ENCODE assay signal across 16 cellular contexts in genomic region chr15:98000249-98001203, GRCh38. TPM values are rescaled to one million over a fixed set of nuclear protein-coding genes. Genes with fewer than 3 reads are reported as not detected.
A peak's percentile ranks its signal among the peaks of the same experiment; 100 is the strongest.
DNase-seq lines count a peak whose midpoint lies in the region; ATAC-seq, FAIRE-seq and TF ChIP-seq lines count a peak whose summit lies in the region.
"Had no signal": no experiment of that assay in that cellular context is flagged by ENCODE, and none has a peak within 500 bp of the region (broad histone marks: within the 10 kb centered on the region; RNA-seq: fewer than 3 reads in every experiment).

No MANE protein-coding gene starts in this region.

- H3K4me3 Mint-ChIP-seq in neural progenitor cell, result no peak overlapping the region
- H3K4me3 Mint-ChIP-seq: activated CD8-positive, alpha-beta memory T cell treated with anti-CD3 and anti-CD28 coated beads, Interleukin-2, amount 10 ng/mL, durations not matched to agents 7 days and 5 days had no signal

- TF ChIP-seq CTCF in HFF-Myc (IDR thresholded peaks at IDR 0.05; ENCODE audit: low read depth, low read length, missing control alignments) (no peak), colonic mucosa (IDR thresholded peaks at IDR 0.05) (no peak), D721Med (IDR thresholded peaks at IDR 0.05; ENCODE audit: insufficient read depth, missing control alignments) (no peak), neural progenitor cell (IDR thresholded peaks at IDR 0.05) (no peak)

- no peaks in the 10 kb centered on the region for H4K20me1 ChIP-seq in neural progenitor cell (ENCODE audit: low read depth)

- intact Hi-C loops in colonic mucosa (cut with DNase I), result no loop called here

- no peak overlapping the region for H3K4me3 ChIP-seq in HFF-Myc (replicated peaks; ENCODE audit: low read depth, low read length)
- H3K4me3 ChIP-seq in colonic mucosa, result no peak overlapping the region
- peak overlapping the region; percentile 37 for H3K4me3 ChIP-seq in mucosa of rectum (ENCODE audit: low read length in 2 of 2)
- H3K4me3 ChIP-seq in neural progenitor cell, result no peak overlapping the region
- H3K4me3 ChIP-seq: heart right ventricle, SK-N-MC, spleen had no signal

- peaks cover 10% of the 10 kb centered on the region for H3F3A ChIP-seq in neural progenitor cell (ENCODE audit: low read depth)

- no peak for FAIRE-seq in D721Med (lab: Jason Lieb, UNC)

- H3K4me1 Mint-ChIP-seq in neural progenitor cell, result no peaks in the 10 kb centered on the region
- H3K4me1 Mint-ChIP-seq: activated CD8-positive, alpha-beta memory T cell treated with anti-CD3 and anti-CD28 coated beads, Interleukin-2, amount 10 ng/mL, durations not matched to agents 7 days and 5 days had no signal

- H3K4me1 ChIP-seq in colonic mucosa (peaks cover 13% of the 10 kb centered on the region), mucosa of rectum (ENCODE audit: control insufficient read depth in 2 of 2, insufficient read depth in 2 of 2, low read length in 2 of 2) (peaks cover 9 to 27% of the 10 kb centered on the region in 2 donors), neural progenitor cell (no peaks in the 10 kb centered on the region)

- no peaks in the 10 kb centered on the region for H3K79me2 ChIP-seq in neural progenitor cell (ENCODE audit: low read depth)

- no peak overlapping the region for H3K27ac Mint-ChIP-seq in neural progenitor cell
- H3K27ac Mint-ChIP-seq: activated CD8-positive, alpha-beta memory T cell treated with anti-CD3 and anti-CD28 coated beads, Interleukin-2, amount 10 ng/mL, durations not matched to agents 7 days and 5 days had no signal

- H3K27ac ChIP-seq in colonic mucosa, result peak overlapping the region; percentile 56
- peak overlapping the region; percentile 54 to 56 for H3K27ac ChIP-seq in mucosa of rectum (ENCODE audit: low read depth in 2 of 2, low read length in 2 of 2)
- no peak overlapping the region for H3K27ac ChIP-seq in neural progenitor cell
- H3K27ac ChIP-seq: heart right ventricle, SK-N-MC, spleen had no signal

- no peaks in the 10 kb centered on the region for H3K9me3 ChIP-seq in colonic mucosa
- H3K9me3 ChIP-seq in mucosa of rectum (ENCODE audit: control insufficient read depth in 2 of 2, low read length in 2 of 2), result no peaks in the 10 kb centered on the region
- H3K9me3 ChIP-seq in neural progenitor cell (ENCODE audit: low read depth), result no peaks in the 10 kb centered on the region
- H3K9me3 ChIP-seq: heart right ventricle, spleen had no signal

- H3K27me3 ChIP-seq in colonic mucosa, result no peaks in the 10 kb centered on the region
- H3K27me3 ChIP-seq in mucosa of rectum (ENCODE audit: control insufficient read depth in 2 of 2, insufficient read depth in 2 of 2, low read length in 2 of 2), result no peaks in the 10 kb centered on the region
- no peaks in the 10 kb centered on the region for H3K27me3 ChIP-seq in neural progenitor cell
- H3K27me3 ChIP-seq: spleen had no signal

- ATAC-seq in HG02588 (IDR thresholded peaks at IDR 0.05; ENCODE audit: unreplicated experiment), result no peak
- ATAC-seq: activated CD8-positive, alpha-beta memory T cell treated with anti-CD3 and anti-CD28 coated beads, Interleukin-2, amount 10 ng/mL, durations not matched to agents 7 days and 5 days had no signal

- H2AFZ ChIP-seq in neural progenitor cell (replicated peaks), result no peak overlapping the region

- H3K36me3 ChIP-seq in colonic mucosa (no peaks in the 10 kb centered on the region), mucosa of rectum (ENCODE audit: control insufficient read depth in 2 of 2, insufficient read depth in 2 of 2, low read length in 2 of 2) (no peaks in the 10 kb centered on the region), neural progenitor cell (no peaks in the 10 kb centered on the region)
- H3K36me3 ChIP-seq: heart right ventricle, spleen had no signal

- peak; percentile 55 for DNase-seq in A172 (ENCODE audit: low spot score)
- DNase-seq in HFF-Myc (ENCODE audit: extremely low read depth, low read depth), result peak; percentile 20
- DNase-seq in colonic mucosa, result peak; percentile 63
- DNase-seq in D721Med (ENCODE audit: insufficient read length, low spot score), result no peak
- DNase-seq in neural progenitor cell (ENCODE audit: low spot score), result no peak
- DNase-seq in mesenteric fat pad (ENCODE audit: low spot score), result no peak
- DNase-seq: activated CD8-positive, alpha-beta memory T cell treated with anti-CD3 and anti-CD28 coated beads, Interleukin-2, amount 10 ng/mL, durations not matched to agents 7 days and 5 days; activated naive CD4-positive, alpha-beta T cell treated with Interleukin-2 at 50 U/mL for 16 hours; COR-L47; heart right ventricle; NCI-H2171 treated with DMSO at 0.1 percent for 48 hours; nucleus accumbens; spleen had no signal

- H3K9me3 Mint-ChIP-seq in neural progenitor cell, result no peaks in the 10 kb centered on the region

- no peaks in the 10 kb centered on the region for H3K27me3 Mint-ChIP-seq in neural progenitor cell (ENCODE audit: insufficient read depth, low read depth)
- H3K27me3 Mint-ChIP-seq: activated CD8-positive, alpha-beta memory T cell treated with anti-CD3 and anti-CD28 coated beads, Interleukin-2, amount 10 ng/mL, durations not matched to agents 7 days and 5 days had no signal

- H3K36me3 Mint-ChIP-seq in neural progenitor cell, result no peaks in the 10 kb centered on the region
- H3K36me3 Mint-ChIP-seq: activated CD8-positive, alpha-beta memory T cell treated with anti-CD3 and anti-CD28 coated beads, Interleukin-2, amount 10 ng/mL, durations not matched to agents 7 days and 5 days had no signal

- H3K4me2 ChIP-seq in neural progenitor cell, result no peak overlapping the region

- H3K9ac ChIP-seq in colonic mucosa (ENCODE audit: low read depth in 2 of 2, low read length in 2 of 2) (peak overlapping the region in 1 of 2 donors; percentile 1), mucosa of rectum (ENCODE audit: low read depth in 1 of 2, low read length in 2 of 2) (no peak overlapping the region), neural progenitor cell (no peak overlapping the region)

RNA-seq across cellular contexts. Expression of gene ARRDC4, which starts 40.0 kb away (rescaled TPM):
- total RNA-seq in A172 (2014; rRNA removed; shearing (Covaris generic)), result 1.7 and 2.5 TPM in 2 replicates
- total RNA-seq in colonic mucosa, result 10 to 100 TPM; 23.4 to 73.9 TPM
- 19.9 and 28.2 TPM in 2 replicates for total RNA-seq in neural progenitor cell (ENCODE audit: low replicate concordance)
- total RNA-seq in mesenteric fat pad, result 24.0 TPM

Comparison
In these comparisons a context has a peak if more than half of its experiments do, and no peak if none do; other contexts are left out.
1. DNase-seq: peak in A172 (single experiment), HFF-Myc (single experiment) and colonic mucosa (single experiment); none in D721Med (single experiment), neural progenitor cell (single experiment) and mesenteric fat pad (single experiment).
2. H3K4me3 ChIP-seq: peak in mucosa of rectum (2 of 2); none in HFF-Myc (single experiment), colonic mucosa (single experiment) and neural progenitor cell (single experiment).